Comparison of ENCODE assay signal across 35 cellular contexts in the genomic region with DNA sequence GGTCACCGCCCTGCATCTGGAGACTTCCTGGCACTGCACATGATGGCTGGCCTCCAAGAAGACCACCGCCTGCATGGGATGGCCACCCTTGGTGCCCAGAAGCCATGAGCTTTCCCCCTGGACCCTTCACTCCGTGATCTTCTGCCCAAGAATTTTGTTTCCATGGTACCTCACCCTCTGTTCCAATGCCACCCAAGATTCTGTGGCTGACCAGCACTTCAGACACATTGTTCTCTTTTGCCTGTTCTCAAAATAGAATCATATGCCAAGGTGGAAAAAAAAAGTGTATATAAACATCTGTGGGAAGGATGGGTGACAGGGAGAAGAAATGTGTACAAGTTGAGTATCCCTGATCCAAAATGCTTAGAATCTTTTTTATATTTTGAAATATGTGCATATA.
"Had no signal": no experiment of that assay in that cellular context is flagged by ENCODE, and none has a peak within 500 bp of the region (broad histone marks: within the 10 kb centered on the region; RNA-seq: fewer than 3 reads in every experiment).

No MANE protein-coding gene starts in this region.

- H3K36me3 ChIP-seq: MG63 had no signal

- DNase-seq: Karpas-422, Kasumi-1, MG63, MM.1S, MV-4-11, NCI-H1048, NCI-H1092, NCI-H1092 treated with DMSO at 0.1 percent for 48 hours, NCI-H1105, NCI-H1105 treated with DMSO at 0.1 percent for 48 hours, NCI-H1417, NCI-H1417 treated with DMSO at 0.1 percent for 48 hours, NCI-H1436, NCI-H1436 treated with DMSO at 0.1 percent for 48 hours, NCI-H146, NCI-H1694, NCI-H1694 treated with DMSO at 0.1 percent for 48 hours, NCI-H187, NCI-H187 treated with DMSO at 0.1 percent for 48 hours, NCI-H1930, NCI-H2029, NCI-H2029 treated with DMSO at 0.1 percent for 48 hours, NCI-H2081, NCI-H2081 treated with DMSO at 0.1 percent for 48 hours, NCI-H2107, NCI-H2171, NCI-H2171 treated with DMSO at 0.1 percent for 48 hours, NCI-H2227 treated with DMSO at 0.1 percent for 48 hours, NCI-H226, NCI-H345, NCI-H446, NCI-H446 treated with DMSO at 0.1 percent for 48 hours, NCI-H510A, NCI-H510A treated with DMSO at 0.1 percent for 48 hours, NCI-H524 had no signal

- H3K4me3 ChIP-seq: MG63 had no signal

- H3K27me3 ChIP-seq: MG63 had no signal
